1 cellular context compared by ENCODE assay signal in the genomic region with DNA sequence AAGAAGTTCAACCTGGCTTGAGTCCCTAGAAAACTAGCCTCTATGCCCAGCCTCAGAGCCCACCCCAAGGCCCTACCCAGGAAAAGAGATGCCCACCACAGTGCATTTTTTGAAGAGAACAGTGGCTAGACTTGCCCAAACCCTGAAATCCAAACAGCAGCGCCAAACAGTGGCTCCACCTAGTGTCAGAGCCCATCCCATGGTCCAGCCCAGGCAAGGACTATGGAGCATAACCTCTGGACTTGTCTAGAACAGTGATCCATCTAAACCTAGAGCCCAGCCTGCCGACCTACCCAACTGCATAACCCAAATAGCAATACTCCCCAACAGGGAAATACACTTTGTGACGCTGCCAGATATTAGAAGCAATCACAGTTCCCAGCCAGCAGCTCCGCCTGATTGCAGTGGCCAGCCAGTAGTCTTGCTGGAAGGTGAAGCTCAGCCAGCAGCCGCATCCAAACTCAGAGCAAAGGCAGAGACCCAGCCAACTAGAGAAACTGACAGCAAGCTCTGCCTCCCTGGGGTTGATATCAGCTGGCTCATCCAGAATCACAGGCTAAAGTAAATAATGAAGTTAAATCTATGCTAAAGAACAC.
TF ChIP-seq lines count a peak whose summit lies in the region.

No MANE protein-coding gene starts in this region.

TF ChIP-seq in SK-N-SH, 30 proteins besides CTCF, POLR2A, EP300 and RAD21:
- TF ChIP-seq, protein P1, sequence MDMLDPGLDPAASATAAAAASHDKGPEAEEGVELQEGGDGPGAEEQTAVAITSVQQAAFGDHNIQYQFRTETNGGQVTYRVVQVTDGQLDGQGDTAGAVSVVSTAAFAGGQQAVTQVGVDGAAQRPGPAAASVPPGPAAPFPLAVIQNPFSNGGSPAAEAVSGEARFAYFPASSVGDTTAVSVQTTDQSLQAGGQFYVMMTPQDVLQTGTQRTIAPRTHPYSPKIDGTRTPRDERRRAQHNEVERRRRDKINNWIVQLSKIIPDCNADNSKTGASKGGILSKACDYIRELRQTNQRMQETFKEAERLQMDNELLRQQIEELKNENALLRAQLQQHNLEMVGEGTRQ (IDR thresholded peaks at IDR 0.05; ENCODE audit: borderline replicate concordance, low read depth, low read length), result no peak
- no peak for TF ChIP-seq TCF12 (IDR thresholded peaks at IDR 0.05)
- TF ChIP-seq FOXJ3 (CRISPR knock-in tag; IDR thresholded peaks at IDR 0.05), result no peak
- TF ChIP-seq NFIC (IDR thresholded peaks at IDR 0.05; ENCODE audit: borderline replicate concordance), result no peak
- TF ChIP-seq FOXM1 (IDR thresholded peaks at IDR 0.05; ENCODE audit: low read depth), result no peak
- no peak for TF ChIP-seq FOSL2 (IDR thresholded peaks at IDR 0.05; ENCODE audit: borderline replicate concordance, low read depth)
- TF ChIP-seq NRF1 (IDR thresholded peaks at IDR 0.05; ENCODE audit: low read depth, low read length), result no peak
- no peak for TF ChIP-seq RCOR1 (IDR thresholded peaks at IDR 0.05; ENCODE audit: low read length)
- TF ChIP-seq, protein P2, sequence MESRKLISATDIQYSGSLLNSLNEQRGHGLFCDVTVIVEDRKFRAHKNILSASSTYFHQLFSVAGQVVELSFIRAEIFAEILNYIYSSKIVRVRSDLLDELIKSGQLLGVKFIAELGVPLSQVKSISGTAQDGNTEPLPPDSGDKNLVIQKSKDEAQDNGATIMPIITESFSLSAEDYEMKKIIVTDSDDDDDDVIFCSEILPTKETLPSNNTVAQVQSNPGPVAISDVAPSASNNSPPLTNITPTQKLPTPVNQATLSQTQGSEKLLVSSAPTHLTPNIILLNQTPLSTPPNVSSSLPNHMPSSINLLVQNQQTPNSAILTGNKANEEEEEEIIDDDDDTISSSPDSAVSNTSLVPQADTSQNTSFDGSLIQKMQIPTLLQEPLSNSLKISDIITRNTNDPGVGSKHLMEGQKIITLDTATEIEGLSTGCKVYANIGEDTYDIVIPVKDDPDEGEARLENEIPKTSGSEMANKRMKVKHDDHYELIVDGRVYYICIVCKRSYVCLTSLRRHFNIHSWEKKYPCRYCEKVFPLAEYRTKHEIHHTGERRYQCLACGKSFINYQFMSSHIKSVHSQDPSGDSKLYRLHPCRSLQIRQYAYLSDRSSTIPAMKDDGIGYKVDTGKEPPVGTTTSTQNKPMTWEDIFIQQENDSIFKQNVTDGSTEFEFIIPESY (IDR thresholded peaks at IDR 0.05; ENCODE audit: borderline replicate concordance, low read depth), result no peak
- no peak for TF ChIP-seq GATA2 (CRISPR knock-in tag; IDR thresholded peaks at IDR 0.05)
- no peak for TF ChIP-seq POLR2AphosphoS5 (IDR thresholded peaks at IDR 0.05; ENCODE audit: low read depth, low read length)
- no peak for TF ChIP-seq SMC3 (IDR thresholded peaks at IDR 0.05; ENCODE audit: low read depth, low read length)
- TF ChIP-seq SIN3A (IDR thresholded peaks at IDR 0.05; ENCODE audit: borderline replicate concordance, low read depth, low read length), result no peak
TF ChIP-seq in SK-N-SH: peak in this region for 0.
